ENCODE assay signal across 8 cellular contexts in the genomic region with DNA sequence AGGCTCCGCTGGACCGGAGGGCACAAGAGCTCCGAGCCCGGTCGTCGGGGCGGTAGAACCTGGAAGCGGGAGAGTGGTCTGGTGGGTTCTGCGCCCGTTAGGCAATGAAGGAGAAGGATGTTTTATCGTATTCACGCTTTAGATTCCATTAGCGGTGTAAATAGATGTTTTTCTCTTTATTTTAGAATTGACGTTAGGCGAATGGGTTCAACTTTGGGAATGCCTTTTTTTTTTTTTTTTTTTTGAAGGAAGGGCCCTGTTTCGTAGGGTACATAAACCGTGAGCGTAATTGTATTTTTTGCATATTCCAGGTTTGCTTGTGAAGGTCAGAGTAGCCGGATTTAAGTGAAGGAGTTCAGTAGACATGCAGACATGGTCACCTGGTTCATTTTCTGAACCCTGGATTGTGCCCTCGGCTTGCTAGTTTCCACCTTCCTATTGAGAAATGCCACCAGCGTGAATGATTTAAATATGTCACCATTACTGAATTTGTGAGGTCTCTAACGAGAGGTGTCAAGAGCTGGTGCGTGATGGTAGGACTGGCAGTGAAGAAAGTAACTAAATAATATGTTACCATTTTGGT. TPM values are rescaled to one million over a fixed set of nuclear protein-coding genes. Genes with fewer than 3 reads are reported as not detected.
DNase-seq lines count a peak whose midpoint lies in the region; ATAC-seq, FAIRE-seq and TF ChIP-seq lines count a peak whose summit lies in the region.

No MANE protein-coding gene starts in this region.

- no peaks in the 10 kb centered on the region for H3K9me1 ChIP-seq in K562 (ENCODE audit: control insufficient read depth, insufficient read depth, low read length)

- WGBS in K562 (ENCODE audit: insufficient coverage, low coverage, missing lambda C conversion rate), result 7% methylated on average over 21 of the region's 23 CpGs
- 5 to 14% methylated on average over 17 to 21 of the region's 23 CpGs for WGBS in mesodermal cell (ENCODE audit: insufficient coverage in 2 of 2), 2 experiments

- H2AFZ ChIP-seq in ACC112 (ENCODE audit: low read length, unreplicated experiment) (peak overlapping the region; percentile 89), K562 (ENCODE audit: low read depth, low read length) (peak overlapping the region; percentile 15; the same call in 1 of the 2 replicates)

- CTCF ChIA-PET in K562 (lab: Yijun Ruan, JAX; ENCODE audit: low intra/inter-chr PET ratio), result no interaction called here

- no peaks in the 10 kb centered on the region for H4K20me1 ChIP-seq in K562 (replicated peaks; ENCODE audit: control insufficient read depth, insufficient read depth, low read length)

- no peak for FAIRE-seq in K562 (lab: Jason Lieb, UNC)

- H3K4me1 ChIP-seq in ACC112 (ENCODE audit: control insufficient read depth, insufficient read depth, low read length, unreplicated experiment) (peaks cover 13% of the 10 kb centered on the region), K562 (replicated peaks in 1 of 2; ENCODE audit: control insufficient read depth in 2 of 2, insufficient read depth in 2 of 2, low read length in 2 of 2) (peaks cover 4 to 9% of the 10 kb centered on the region in 2 experiments; a peak in 3 of 5 replicates), mesodermal cell (ENCODE audit: control insufficient read depth, insufficient read depth, low read length, poor library complexity, severe bottlenecking) (no peaks in the 10 kb centered on the region)

- ATAC-seq in K562 (no peak), GM18858 (IDR thresholded peaks at IDR 0.05; ENCODE audit: unreplicated experiment) (no peak), HG03342 (IDR thresholded peaks at IDR 0.05; ENCODE audit: unreplicated experiment) (no peak)

- TF ChIP-seq CTCF in HFF-Myc (IDR thresholded peaks at IDR 0.05; ENCODE audit: low read depth, low read length, missing control alignments), result no peak
- TF ChIP-seq CTCF in K562 (IDR thresholded peaks at IDR 0.05 in 2 of 3, conservative IDR thresholded peaks at IDR 0.05 in 1 of 3; ENCODE audit: insufficient read depth in 2 of 3, low read depth in 1 of 3, low read length in 3 of 3), result no peak

- peaks cover 51% of the 10 kb centered on the region for H3K79me2 ChIP-seq in ACC112 (ENCODE audit: control insufficient read depth, insufficient read depth, low read length, unreplicated experiment)
- H3K79me2 ChIP-seq in K562 (ENCODE audit: control insufficient read depth, insufficient read depth, low read length), result peaks cover 55% of the 10 kb centered on the region

- intact Hi-C loops in K562 (cut with micrococcal nuclease), result no loop called here

- TSS peak; percentile 74 for BruUV-seq in K562 (replicated peaks; lab: Mats Ljungman, UMichigan)

- no peak for TF ChIP-seq EP300 in K562 (IDR thresholded peaks at IDR 0.05; ENCODE audit: low read length)

- H3K4me3 ChIP-seq in ACC112 (ENCODE audit: low read depth, low read length) (peak overlapping the region; percentile 99), HFF-Myc (replicated peaks; ENCODE audit: low read depth, low read length) (peak overlapping the region; percentile 82), K562 (peak overlapping the region; percentile 87), mesodermal cell (ENCODE audit: extremely low read depth, insufficient read depth, low read length, poor library complexity, severe bottlenecking) (peak overlapping the region; percentile 79)

- H3K4me2 ChIP-seq in K562 (ENCODE audit: insufficient read depth, low read length), result peak overlapping the region; percentile 88

- H3K9me3 ChIP-seq in K562 (replicated peaks; ENCODE audit: control insufficient read depth, insufficient read depth, low read depth, low read length), result no peaks in the 10 kb centered on the region
- no peaks in the 10 kb centered on the region for H3K9me3 ChIP-seq in mesodermal cell (ENCODE audit: control insufficient read depth, low read length)

- no peaks in the 10 kb centered on the region for H3K27me3 ChIP-seq in ACC112 (ENCODE audit: insufficient read depth, low read length)
- no peaks in the 10 kb centered on the region for H3K27me3 ChIP-seq in K562 (ENCODE audit: control insufficient read depth in 2 of 2, insufficient read depth in 2 of 2, low read length in 2 of 2)

- H3K27ac ChIP-seq in ACC112 (ENCODE audit: low read depth, low read length), result peak overlapping the region; percentile 84
- peak overlapping the region; percentile 96 for H3K27ac ChIP-seq in K562 (ENCODE audit: extremely low read depth, low read depth, low read length)
- H3K27ac ChIP-seq in mesodermal cell (ENCODE audit: low read depth, low read length, severe bottlenecking), result peak overlapping the region; percentile 93

- no peak for TF ChIP-seq RAD21 in K562 (CRISPR knock-in tag; conservative IDR thresholded peaks at IDR 0.05 in 1 of 2, IDR thresholded peaks at IDR 0.05 in 1 of 2)

- POLR2A ChIA-PET in K562 (lab: Yijun Ruan, JAX), result interaction anchor here (0.6 to 3.3 kb wide), 10 partner anchors 7 to 396 kb away, joined by 3 to 38 read pairs (median 3); a partner anchor contains a TSS

- peak overlapping the region; percentile 86 to 95 for H3K9ac ChIP-seq in K562 (ENCODE audit: insufficient read depth in 1 of 2, low read depth in 2 of 2, low read length in 2 of 2)

- H3K36me3 ChIP-seq in ACC112 (ENCODE audit: insufficient read depth, low read length) (peaks cover 8% of the 10 kb centered on the region; the same call in 1 of the 2 replicates), K562 (ENCODE audit: control insufficient read depth, insufficient read depth, low read length) (peaks cover 15% of the 10 kb centered on the region; the same call in 2 of the 3 replicates), mesodermal cell (ENCODE audit: control insufficient read depth, insufficient read depth, low read length) (peaks cover 25% of the 10 kb centered on the region)

- TF ChIP-seq POLR2A in K562 (conservative IDR thresholded peaks at IDR 0.05), result no peak

- DNase-seq in HFF-Myc (ENCODE audit: extremely low read depth, low read depth) (no peak), K562 (ENCODE audit: extremely low read depth in 1 of 4, low spot score in 3 of 4) (no peak), UCSD-AML1 (lab: John Stamatoyannopoulos, UW; ENCODE audit: unreplicated experiment) (no peak), GM19238 (ENCODE audit: insufficient read length, low spot score) (no peak)

- in situ Hi-C loops in K562 (cut with MboI), result no loop called here

RNA-seq across cellular contexts. Expression of a gene that starts 0.8 kb away (rescaled TPM):
- 148 and 318 TPM in 2 replicates for total RNA-seq in K562 (2011; cell fraction: chromatin; rRNA removed; ENCODE audit: low replicate concordance)
- total RNA-seq in K562 (2011; cell fraction: nucleolus; rRNA removed), result 81.0 and 95.5 TPM in 2 replicates
- 131 and 141 TPM in 2 replicates for total RNA-seq in K562 (2011; cell fraction: nucleoplasm; rRNA removed)
- total RNA-seq in K562 (2014; rRNA removed) (53.2 and 54.8 TPM in 2 replicates), K562 (2014; rRNA removed; fragmentation: Illumina TruSeq; extraction: Trizol) (63.2 and 73.7 TPM in 2 replicates), K562 (2015; rRNA removed; fragmentation: Illumina TruSeq; extraction: Trizol) (72.0 and 80.3 TPM in 2 replicates), K562 (2021) (50.2 and 54.8 TPM in 2 replicates)
- polyA plus RNA-seq in K562 (2011; rRNA removed) (49.9 and 57.8 TPM in 2 replicates), K562 (2014; fragmentation: Illumina TruSeq; extraction: Trizol) (66.3 and 82.2 TPM in 2 replicates), K562 (2014; fragmentation: Nextera tagmentation; extraction: Ambion mirVana) (10 to 100 TPM; 19.9 to 36.9 TPM), K562 (2014; rRNA removed) (61.1 and 63.4 TPM in 2 replicates)
- polyA plus RNA-seq in K562 (2011; cell fraction: cytosol; rRNA removed), result 15.5 and 22.9 TPM in 2 replicates
- polyA plus RNA-seq in K562 (2011; cell fraction: nucleus; rRNA removed), result 108 and 122 TPM in 2 replicates
- polyA plus RNA-seq in K562 (2012), result 36.6 and 49.5 TPM in 2 replicates
- polyA minus RNA-seq in K562 (2011; rRNA and poly(A)+ RNA removed), result 46.2 and 51.1 TPM in 2 replicates
- polyA minus RNA-seq in K562 (2011; cell fraction: cytosol; rRNA and poly(A)+ RNA removed), result 13.9 and 17.2 TPM in 2 replicates
- 22.6 and 39.7 TPM in 2 replicates for polyA minus RNA-seq in K562 (2011; cell fraction: nucleus; rRNA and poly(A)+ RNA removed)
- polyA plus RNA-seq in mesodermal cell (2013, experiment 1 of 2), result 99.4 TPM
- polyA plus RNA-seq in mesodermal cell (2013, experiment 2 of 2), result 85.1 TPM

RNA-seq across cellular contexts. Expression of a gene that starts 11.1 kb away (rescaled TPM):
- total RNA-seq in K562 (2011; cell fraction: chromatin; rRNA removed; ENCODE audit: low replicate concordance), result 7.5 and 24.3 TPM in 2 replicates
- 12.4 and 15.2 TPM in 2 replicates for total RNA-seq in K562 (2011; cell fraction: nucleolus; rRNA removed)
- total RNA-seq in K562 (2011; cell fraction: nucleoplasm; rRNA removed), result 12.1 and 14.5 TPM in 2 replicates
- total RNA-seq in K562 (2014; rRNA removed), result 12.6 and 15.7 TPM in 2 replicates
- total RNA-seq in K562 (2014; rRNA removed; fragmentation: Illumina TruSeq; extraction: Trizol), result 3.4 and 4.1 TPM in 2 replicates
- total RNA-seq in K562 (2015; rRNA removed; fragmentation: Illumina TruSeq; extraction: Trizol), result 7.9 and 8.7 TPM in 2 replicates
- 13.8 and 14.7 TPM in 2 replicates for total RNA-seq in K562 (2021)
- polyA plus RNA-seq in K562 (2011; rRNA removed), result 5.8 and 7.8 TPM in 2 replicates
- polyA plus RNA-seq in K562 (2011; cell fraction: cytosol; rRNA removed), result 12.0 and 31.0 TPM in 2 replicates
- polyA plus RNA-seq in K562 (2011; cell fraction: nucleus; rRNA removed), result 12.5 and 19.2 TPM in 2 replicates
- 10.5 and 11.5 TPM in 2 replicates for polyA plus RNA-seq in K562 (2012)
- 6.8 and 8.4 TPM in 2 replicates for polyA plus RNA-seq in K562 (2014; fragmentation: Illumina TruSeq; extraction: Trizol)
- polyA plus RNA-seq in K562 (2014; fragmentation: Nextera tagmentation; extraction: Ambion mirVana), result 1 to 10 TPM; 1.1 to 1.5 TPM
- 12.9 and 13.4 TPM in 2 replicates for polyA plus RNA-seq in K562 (2014; rRNA removed)
- 3.2 and 5.0 TPM in 2 replicates for polyA minus RNA-seq in K562 (2011; rRNA and poly(A)+ RNA removed)
- 6.2 and 10.4 TPM in 2 replicates for polyA minus RNA-seq in K562 (2011; cell fraction: cytosol; rRNA and poly(A)+ RNA removed)
- polyA minus RNA-seq in K562 (2011; cell fraction: nucleus; rRNA and poly(A)+ RNA removed), result 5.5 and 5.9 TPM in 2 replicates
- 7.8 TPM for polyA plus RNA-seq in mesodermal cell (2013, experiment 1 of 2)
- polyA plus RNA-seq in mesodermal cell (2013, experiment 2 of 2), result 6.4 TPM

RNA-seq across cellular contexts. Expression of a gene that starts 37.1 kb away (rescaled TPM):
- total RNA-seq in K562 (2011; cell fraction: chromatin; rRNA removed; ENCODE audit: low replicate concordance), result 33.5 and 111 TPM in 2 replicates
- total RNA-seq in K562 (2011; cell fraction: nucleolus; rRNA removed), result 67.0 and 71.2 TPM in 2 replicates
- total RNA-seq in K562 (2011; cell fraction: nucleoplasm; rRNA removed), result 41.4 and 44.9 TPM in 2 replicates
- total RNA-seq in K562 (2014; rRNA removed), result 3.8 and 3.9 TPM in 2 replicates
- total RNA-seq in K562 (2014; rRNA removed; fragmentation: Illumina TruSeq; extraction: Trizol), result 1.3 and 1.9 TPM in 2 replicates
- 2.0 TPM in 2 replicates for total RNA-seq in K562 (2015; rRNA removed; fragmentation: Illumina TruSeq; extraction: Trizol)
- total RNA-seq in K562 (2021), result 8.1 and 9.1 TPM in 2 replicates
- polyA plus RNA-seq in K562 (2011; rRNA removed), result 10.0 and 12.5 TPM in 2 replicates
- 8.7 and 12.9 TPM in 2 replicates for polyA plus RNA-seq in K562 (2011; cell fraction: cytosol; rRNA removed)
- polyA plus RNA-seq in K562 (2011; cell fraction: nucleus; rRNA removed), result 108 and 157 TPM in 2 replicates
- 5.8 and 7.3 TPM in 2 replicates for polyA plus RNA-seq in K562 (2012)
- 4.2 and 5.3 TPM in 2 replicates for polyA plus RNA-seq in K562 (2014; fragmentation: Illumina TruSeq; extraction: Trizol)
- polyA plus RNA-seq in K562 (2014; fragmentation: Nextera tagmentation; extraction: Ambion mirVana), result 1 to 10 TPM; 2.6 to 2.7 TPM
- polyA plus RNA-seq in K562 (2014; rRNA removed), result 5.3 and 10.1 TPM in 2 replicates
- polyA minus RNA-seq in K562 (2011; rRNA and poly(A)+ RNA removed), result 5.6 and 6.5 TPM in 2 replicates
- polyA minus RNA-seq in K562 (2011; cell fraction: cytosol; rRNA and poly(A)+ RNA removed), result 6.6 and 7.5 TPM in 2 replicates
- polyA minus RNA-seq in K562 (2011; cell fraction: nucleus; rRNA and poly(A)+ RNA removed), result 24.5 and 26.3 TPM in 2 replicates
- polyA plus RNA-seq in mesodermal cell (2013, experiment 1 of 2), result 0.55 TPM
- polyA plus RNA-seq in mesodermal cell (2013, experiment 2 of 2), result 0.96 TPM
